Comparison of ENCODE assay signal across 30 cellular contexts in the genomic region with DNA sequence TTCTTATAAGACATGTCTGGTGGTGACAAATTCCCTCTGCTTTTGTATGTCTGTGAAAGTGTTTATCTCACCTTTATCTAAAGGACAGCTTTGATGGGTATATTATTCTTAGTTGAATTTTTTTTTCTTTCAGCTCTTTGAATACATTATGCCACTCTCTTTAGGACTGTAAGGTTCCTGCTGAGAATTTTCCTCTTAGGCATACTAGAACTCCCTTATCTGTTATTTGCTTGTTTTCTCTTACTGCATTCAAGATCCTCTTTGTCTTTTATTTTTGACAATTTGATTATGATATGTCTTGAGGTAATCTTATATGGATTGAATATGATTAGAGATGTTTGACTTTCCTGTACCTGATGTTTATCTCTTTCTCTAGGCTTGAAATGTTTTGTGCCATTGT.
"Had no signal": no experiment of that assay in that cellular context is flagged by ENCODE, and none has a peak within 500 bp of the region (broad histone marks: within the 10 kb centered on the region; RNA-seq: fewer than 3 reads in every experiment).

No MANE protein-coding gene starts in this region.

- DNase-seq: activated B cell treated with CpG ODN at 0.5 μM for 24 hours; activated CD4-positive, alpha-beta memory T cell treated with anti-CD3 and anti-CD28 coated beads, Interleukin-2, amount 10 ng/mL, durations not matched to agents 7 days and 5 days; activated CD4-positive, alpha-beta T cell treated with anti-CD3 and anti-CD28 coated beads for 4 hours; activated CD4-positive, alpha-beta T cell treated with anti-CD3 and anti-CD28 coated beads, Interleukin-2, amount 10 ng/mL, durations not matched to agents 24 days and 14 days; activated CD4-positive, alpha-beta T cell treated with anti-CD3 and anti-CD28 coated beads, Interleukin-2, amount 50 U/mL, for 48 hours; activated CD4-positive, CD25-positive, alpha-beta regulatory T cell treated with anti-CD3 and anti-CD28 coated beads, Interleukin-2, amount 50 U/mL, for 72 hours; activated CD8-positive, alpha-beta memory T cell treated with anti-CD3 and anti-CD28 coated beads for 24 hours; activated CD8-positive, alpha-beta memory T cell treated with anti-CD3 and anti-CD28 coated beads, Interleukin-2, amount 10 ng/mL, durations not matched to agents 7 days and 5 days; activated CD8-positive, alpha-beta memory T cell treated with anti-CD3 and anti-CD28 coated beads, Interleukin-2, amount 50 U/mL, for 48 hours; activated CD8-positive, alpha-beta T cell treated with anti-CD3 and anti-CD28 coated beads, Interleukin-2, amount 10 ng/mL, durations not matched to agents 7 days and 5 days; activated effector memory CD4-positive, alpha-beta T cell treated with anti-CD3 and anti-CD28 coated beads, Interleukin-2, amount 50 U/mL, for 16 hours; activated gamma-delta T cell treated with Interleukin-2 at 50 U/mL for 16 hours; activated naive CD4-positive, alpha-beta T cell; activated naive CD4-positive, alpha-beta T cell treated with anti-CD3 and anti-CD28 coated beads for 36 hours; activated naive CD4-positive, alpha-beta T cell treated with anti-CD3 and anti-CD28 coated beads, Interleukin-2, amount 50 U/mL, for 16 hours; activated naive CD8-positive, alpha-beta T cell treated with anti-CD3 and anti-CD28 coated beads for 36 hours; activated T-cell treated with anti-CD3 and anti-CD28 coated beads, Interleukin-2, amount 50 U/mL, for 4 hours; activated T-cell treated with anti-CD3 and anti-CD28 coated beads, Interleukin-2, amount 50 U/mL, for 72 hours; adrenal gland; amniotic stem cell; aorta; body of pancreas; brain microvascular endothelial cell; central memory CD4-positive, alpha-beta T cell; T-helper 2 cell; T-helper 9 cell had no signal

- H3K4me1 ChIP-seq: adrenal gland, body of pancreas, breast epithelium had no signal

- H3K27ac ChIP-seq: adrenal gland, body of pancreas, brain microvascular endothelial cell, breast epithelium, VCaP had no signal

- H3K36me3 ChIP-seq: adrenal gland, brain microvascular endothelial cell, breast epithelium had no signal

- ATAC-seq: activated CD8-positive, alpha-beta memory T cell treated with anti-CD3 and anti-CD28 coated beads, Interleukin-2, amount 10 ng/mL, durations not matched to agents 7 days and 5 days; activated CD8-positive, alpha-beta T cell treated with anti-CD3 and anti-CD28 coated beads, Interleukin-2, amount 10 ng/mL, durations not matched to agents 7 days and 5 days; activated naive CD4-positive, alpha-beta T cell treated with anti-CD3 and anti-CD28 coated beads, Interleukin-2, amount 50 U/mL, for 72 hours; activated T-cell treated with anti-CD3 and anti-CD28 coated beads, Interleukin-2, amount 50 U/mL, for 4 hours; activated T-cell treated with anti-CD3 and anti-CD28 coated beads, Interleukin-2, amount 50 U/mL, for 72 hours; activated T-helper 17 cell treated with anti-CD3 and anti-CD28 coated beads, Interleukin-2, amount 50 U/mL, for 72 hours; body of pancreas had no signal

- H3K4me3 ChIP-seq: adrenal gland, body of pancreas, breast epithelium had no signal

- H3K27me3 ChIP-seq: adrenal gland, body of pancreas, brain microvascular endothelial cell, breast epithelium had no signal

- H3K9me3 ChIP-seq: adrenal gland, body of pancreas, breast epithelium had no signal
